1 cellular context compared by ENCODE assay signal in the genomic region with DNA sequence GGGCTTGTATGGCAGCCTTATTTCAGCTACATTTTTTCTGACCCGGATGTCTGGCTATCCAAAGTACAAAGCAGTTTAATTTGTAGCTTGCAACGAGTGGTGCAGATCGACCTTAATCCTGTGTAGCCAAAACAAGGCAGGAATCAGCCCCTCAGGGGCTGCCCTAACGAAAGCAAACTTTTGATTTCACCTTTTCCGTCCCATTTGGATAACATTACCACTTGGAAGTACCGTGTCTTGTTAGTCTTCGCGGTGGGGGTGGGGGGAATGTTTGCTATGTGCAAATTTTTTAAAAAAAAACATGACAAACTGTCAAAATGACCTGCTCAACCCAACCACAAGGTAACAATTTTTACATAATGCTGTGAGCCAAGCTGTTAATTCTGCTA.
A peak's percentile ranks its signal among the peaks of the same experiment; 100 is the strongest.
TF ChIP-seq lines count a peak whose summit lies in the region.

No MANE protein-coding gene starts in this region.

TF ChIP-seq in H1, 55 proteins besides CTCF, POLR2A, EP300 and RAD21:
- no peak for TF ChIP-seq SIN3A (conservative IDR thresholded peaks at IDR 0.05 in 1 of 2, IDR thresholded peaks at IDR 0.05 in 1 of 2; ENCODE audit: low read depth in 1 of 2, low read length in 2 of 2)
- TF ChIP-seq, protein P1, sequence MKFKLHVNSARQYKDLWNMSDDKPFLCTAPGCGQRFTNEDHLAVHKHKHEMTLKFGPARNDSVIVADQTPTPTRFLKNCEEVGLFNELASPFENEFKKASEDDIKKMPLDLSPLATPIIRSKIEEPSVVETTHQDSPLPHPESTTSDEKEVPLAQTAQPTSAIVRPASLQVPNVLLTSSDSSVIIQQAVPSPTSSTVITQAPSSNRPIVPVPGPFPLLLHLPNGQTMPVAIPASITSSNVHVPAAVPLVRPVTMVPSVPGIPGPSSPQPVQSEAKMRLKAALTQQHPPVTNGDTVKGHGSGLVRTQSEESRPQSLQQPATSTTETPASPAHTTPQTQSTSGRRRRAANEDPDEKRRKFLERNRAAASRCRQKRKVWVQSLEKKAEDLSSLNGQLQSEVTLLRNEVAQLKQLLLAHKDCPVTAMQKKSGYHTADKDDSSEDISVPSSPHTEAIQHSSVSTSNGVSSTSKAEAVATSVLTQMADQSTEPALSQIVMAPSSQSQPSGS (IDR thresholded peaks at IDR 0.05; ENCODE audit: low read length) = peak; percentile 12; the same call in 1 of the 2 replicates
- TF ChIP-seq, protein P2, sequence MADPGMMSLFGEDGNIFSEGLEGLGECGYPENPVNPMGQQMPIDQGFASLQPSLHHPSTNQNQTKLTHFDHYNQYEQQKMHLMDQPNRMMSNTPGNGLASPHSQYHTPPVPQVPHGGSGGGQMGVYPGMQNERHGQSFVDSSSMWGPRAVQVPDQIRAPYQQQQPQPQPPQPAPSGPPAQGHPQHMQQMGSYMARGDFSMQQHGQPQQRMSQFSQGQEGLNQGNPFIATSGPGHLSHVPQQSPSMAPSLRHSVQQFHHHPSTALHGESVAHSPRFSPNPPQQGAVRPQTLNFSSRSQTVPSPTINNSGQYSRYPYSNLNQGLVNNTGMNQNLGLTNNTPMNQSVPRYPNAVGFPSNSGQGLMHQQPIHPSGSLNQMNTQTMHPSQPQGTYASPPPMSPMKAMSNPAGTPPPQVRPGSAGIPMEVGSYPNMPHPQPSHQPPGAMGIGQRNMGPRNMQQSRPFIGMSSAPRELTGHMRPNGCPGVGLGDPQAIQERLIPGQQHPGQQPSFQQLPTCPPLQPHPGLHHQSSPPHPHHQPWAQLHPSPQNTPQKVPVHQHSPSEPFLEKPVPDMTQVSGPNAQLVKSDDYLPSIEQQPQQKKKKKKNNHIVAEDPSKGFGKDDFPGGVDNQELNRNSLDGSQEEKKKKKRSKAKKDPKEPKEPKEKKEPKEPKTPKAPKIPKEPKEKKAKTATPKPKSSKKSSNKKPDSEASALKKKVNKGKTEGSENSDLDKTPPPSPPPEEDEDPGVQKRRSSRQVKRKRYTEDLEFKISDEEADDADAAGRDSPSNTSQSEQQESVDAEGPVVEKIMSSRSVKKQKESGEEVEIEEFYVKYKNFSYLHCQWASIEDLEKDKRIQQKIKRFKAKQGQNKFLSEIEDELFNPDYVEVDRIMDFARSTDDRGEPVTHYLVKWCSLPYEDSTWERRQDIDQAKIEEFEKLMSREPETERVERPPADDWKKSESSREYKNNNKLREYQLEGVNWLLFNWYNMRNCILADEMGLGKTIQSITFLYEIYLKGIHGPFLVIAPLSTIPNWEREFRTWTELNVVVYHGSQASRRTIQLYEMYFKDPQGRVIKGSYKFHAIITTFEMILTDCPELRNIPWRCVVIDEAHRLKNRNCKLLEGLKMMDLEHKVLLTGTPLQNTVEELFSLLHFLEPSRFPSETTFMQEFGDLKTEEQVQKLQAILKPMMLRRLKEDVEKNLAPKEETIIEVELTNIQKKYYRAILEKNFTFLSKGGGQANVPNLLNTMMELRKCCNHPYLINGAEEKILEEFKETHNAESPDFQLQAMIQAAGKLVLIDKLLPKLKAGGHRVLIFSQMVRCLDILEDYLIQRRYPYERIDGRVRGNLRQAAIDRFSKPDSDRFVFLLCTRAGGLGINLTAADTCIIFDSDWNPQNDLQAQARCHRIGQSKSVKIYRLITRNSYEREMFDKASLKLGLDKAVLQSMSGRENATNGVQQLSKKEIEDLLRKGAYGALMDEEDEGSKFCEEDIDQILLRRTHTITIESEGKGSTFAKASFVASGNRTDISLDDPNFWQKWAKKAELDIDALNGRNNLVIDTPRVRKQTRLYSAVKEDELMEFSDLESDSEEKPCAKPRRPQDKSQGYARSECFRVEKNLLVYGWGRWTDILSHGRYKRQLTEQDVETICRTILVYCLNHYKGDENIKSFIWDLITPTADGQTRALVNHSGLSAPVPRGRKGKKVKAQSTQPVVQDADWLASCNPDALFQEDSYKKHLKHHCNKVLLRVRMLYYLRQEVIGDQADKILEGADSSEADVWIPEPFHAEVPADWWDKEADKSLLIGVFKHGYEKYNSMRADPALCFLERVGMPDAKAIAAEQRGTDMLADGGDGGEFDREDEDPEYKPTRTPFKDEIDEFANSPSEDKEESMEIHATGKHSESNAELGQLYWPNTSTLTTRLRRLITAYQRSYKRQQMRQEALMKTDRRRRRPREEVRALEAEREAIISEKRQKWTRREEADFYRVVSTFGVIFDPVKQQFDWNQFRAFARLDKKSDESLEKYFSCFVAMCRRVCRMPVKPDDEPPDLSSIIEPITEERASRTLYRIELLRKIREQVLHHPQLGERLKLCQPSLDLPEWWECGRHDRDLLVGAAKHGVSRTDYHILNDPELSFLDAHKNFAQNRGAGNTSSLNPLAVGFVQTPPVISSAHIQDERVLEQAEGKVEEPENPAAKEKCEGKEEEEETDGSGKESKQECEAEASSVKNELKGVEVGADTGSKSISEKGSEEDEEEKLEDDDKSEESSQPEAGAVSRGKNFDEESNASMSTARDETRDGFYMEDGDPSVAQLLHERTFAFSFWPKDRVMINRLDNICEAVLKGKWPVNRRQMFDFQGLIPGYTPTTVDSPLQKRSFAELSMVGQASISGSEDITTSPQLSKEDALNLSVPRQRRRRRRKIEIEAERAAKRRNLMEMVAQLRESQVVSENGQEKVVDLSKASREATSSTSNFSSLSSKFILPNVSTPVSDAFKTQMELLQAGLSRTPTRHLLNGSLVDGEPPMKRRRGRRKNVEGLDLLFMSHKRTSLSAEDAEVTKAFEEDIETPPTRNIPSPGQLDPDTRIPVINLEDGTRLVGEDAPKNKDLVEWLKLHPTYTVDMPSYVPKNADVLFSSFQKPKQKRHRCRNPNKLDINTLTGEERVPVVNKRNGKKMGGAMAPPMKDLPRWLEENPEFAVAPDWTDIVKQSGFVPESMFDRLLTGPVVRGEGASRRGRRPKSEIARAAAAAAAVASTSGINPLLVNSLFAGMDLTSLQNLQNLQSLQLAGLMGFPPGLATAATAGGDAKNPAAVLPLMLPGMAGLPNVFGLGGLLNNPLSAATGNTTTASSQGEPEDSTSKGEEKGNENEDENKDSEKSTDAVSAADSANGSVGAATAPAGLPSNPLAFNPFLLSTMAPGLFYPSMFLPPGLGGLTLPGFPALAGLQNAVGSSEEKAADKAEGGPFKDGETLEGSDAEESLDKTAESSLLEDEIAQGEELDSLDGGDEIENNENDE (IDR thresholded peaks at IDR 0.05; ENCODE audit: insufficient replicate concordance, low read length) = peak; percentile 28
TF ChIP-seq in H1: peak in this region for 2.
